20 cellular contexts compared by ENCODE assay signal in genomic region chr16:49832177-49832576, GRCh38. TPM values are rescaled to one million over a fixed set of nuclear protein-coding genes. Genes with fewer than 3 reads are reported as not detected.
DNase-seq lines count a peak whose midpoint lies in the region; ATAC-seq and TF ChIP-seq lines count a peak whose summit lies in the region.
"Had no signal": no experiment of that assay in that cellular context is flagged by ENCODE, and none has a peak within 500 bp of the region (broad histone marks: within the 10 kb centered on the region; RNA-seq: fewer than 3 reads in every experiment).

No MANE protein-coding gene starts in this region.

- H3K27me3 ChIP-seq in BLaER1 (no peaks in the 10 kb centered on the region), esophagus squamous epithelium (peaks cover 0 to 3% (median 0%) of the 10 kb centered on the region in 4 donors), mesenchymal stem cell (ENCODE audit: control insufficient read depth in 1 of 2, insufficient read depth in 1 of 2, low read length in 2 of 2) (peaks cover under 1 to 7% of the 10 kb centered on the region in 2 experiments), stomach smooth muscle (ENCODE audit: control insufficient read depth in 1 of 2, insufficient read depth in 2 of 2, low read length in 2 of 2) (no peaks in the 10 kb centered on the region), MM.1S (replicated peaks; ENCODE audit: insufficient read depth, low read length) (peaks cover 43% of the 10 kb centered on the region)

- WGBS in esophagus squamous epithelium, 2 donors = 85 to 91% methylated on average over 4 to 7 of the region's 7 CpGs
- WGBS in mesenchymal stem cell = 97% methylated on average over 7 of the region's 7 CpGs

- no peak overlapping the region for H2AK5ac ChIP-seq in mesenchymal stem cell (ENCODE audit: low read length, severe bottlenecking)

- H3K14ac ChIP-seq in mesenchymal stem cell (ENCODE audit: low read length in 2 of 2) = no peak overlapping the region

- DNase-seq in esophagus squamous epithelium (lab: John Stamatoyannopoulos, UW) = no peak
- no peak for DNase-seq in mesenchymal stem cell
- DNase-seq in NCI-H2107 (lab: John Stamatoyannopoulos, UW) = no peak
- DNase-seq in MM.1S = no peak
- no peak for DNase-seq in activated naive CD4-positive, alpha-beta T cell treated with anti-CD3 and anti-CD28 coated beads, Interleukin-2, amount 50 U/mL, for 72 hours (ENCODE audit: low spot score in 2 of 2)
- DNase-seq in COLO829 (ENCODE audit: low spot score) = no peak
- DNase-seq: CD4-positive, CD25-positive, alpha-beta regulatory T cell; cortex of kidney; DMS53; hippocampal formation; KBM-7; kidney glomerular epithelial cell; naive B cell; NCI-H1092 had no signal

- H4K20me1 ChIP-seq in BLaER1 (no peaks in the 10 kb centered on the region), MM.1S (ENCODE audit: insufficient read depth, low read length) (no peaks in the 10 kb centered on the region)

- H3K4me1 ChIP-seq in BLaER1 (peaks cover 91% of the 10 kb centered on the region), esophagus squamous epithelium (peaks cover 22 to 81% (median 66%) of the 10 kb centered on the region in 3 donors), mesenchymal stem cell (ENCODE audit: control insufficient read depth, insufficient read depth, low read depth, low read length) (peaks cover 25% of the 10 kb centered on the region), stomach smooth muscle (ENCODE audit: control insufficient read depth, insufficient read depth, low read length) (peaks cover 62% of the 10 kb centered on the region), MM.1S (ENCODE audit: low read length) (no peaks in the 10 kb centered on the region)

- H3K27ac Mint-ChIP-seq in activated naive CD4-positive, alpha-beta T cell treated with anti-CD3 and anti-CD28 coated beads, Interleukin-2, amount 50 U/mL, for 72 hours = no peak overlapping the region
- H3K27ac Mint-ChIP-seq: activated T-helper 2 cell treated with anti-CD3 and anti-CD28 coated beads, Interferon-gamma antibody, Interleukin-2, Interleukin-4, amounts not matched to agents 10 μg/mL and 5 μg/mL and 100 μg/mL, durations not matched to agents 14 hours and 24 hours and 36 hours; CD4-positive, CD25-positive, alpha-beta regulatory T cell had no signal

- H3K9ac ChIP-seq in BLaER1 (no peak overlapping the region), mesenchymal stem cell (ENCODE audit: low read length) (no peak overlapping the region), stomach smooth muscle (ENCODE audit: low read length in 2 of 2) (peak overlapping the region in 1 of 2 donors; percentile 5), MM.1S (ENCODE audit: low read length) (no peak overlapping the region)

- H2AFZ ChIP-seq in mesenchymal stem cell (ENCODE audit: low read depth, low read length) (no peak overlapping the region), MM.1S (ENCODE audit: low read length) (no peak overlapping the region)

- H3K9me3 ChIP-seq in BLaER1 (no peaks in the 10 kb centered on the region), esophagus squamous epithelium (no peaks in the 10 kb centered on the region), mesenchymal stem cell (ENCODE audit: control insufficient read depth, low read length) (no peaks in the 10 kb centered on the region), stomach smooth muscle (ENCODE audit: control insufficient read depth in 2 of 2, low read length in 2 of 2) (no peaks in the 10 kb centered on the region), MM.1S (replicated peaks; ENCODE audit: insufficient read depth, low read length) (no peaks in the 10 kb centered on the region)

- peaks cover 13% of the 10 kb centered on the region for H3K79me1 ChIP-seq in mesenchymal stem cell (replicated peaks; ENCODE audit: low read length, poor library complexity, severe bottlenecking)

- H3K18ac ChIP-seq in mesenchymal stem cell (ENCODE audit: low read depth in 1 of 2, low read length in 2 of 2) = peak overlapping the region in 1 of 2 experiments; percentile 23

- TF ChIP-seq POLR2A in esophagus squamous epithelium (IDR thresholded peaks at IDR 0.05) = no peak

- TF ChIP-seq CTCF in esophagus squamous epithelium (IDR thresholded peaks at IDR 0.05) = no peak
- no peak for TF ChIP-seq CTCF in MM.1S (IDR thresholded peaks at IDR 0.05; ENCODE audit: low read length)

- H2BK5ac ChIP-seq in mesenchymal stem cell (ENCODE audit: low read depth, low read length, poor library complexity, severe bottlenecking) = no peak overlapping the region

- intact Hi-C loops in esophagus squamous epithelium (cut with DNase I) = no loop called here

- H3K79me2 ChIP-seq in MM.1S (ENCODE audit: low read length) = no peaks in the 10 kb centered on the region

- H2BK15ac ChIP-seq in mesenchymal stem cell (ENCODE audit: low read depth, poor library complexity, severe bottlenecking) = peak overlapping the region; percentile 61

- peak overlapping the region; percentile 76 for H3K27ac ChIP-seq in BLaER1
- peak overlapping the region; percentile 75 to 95 (median 88) for H3K27ac ChIP-seq in esophagus squamous epithelium
- no peak overlapping the region for H3K27ac ChIP-seq in mesenchymal stem cell (ENCODE audit: low read length, poor library complexity, severe bottlenecking)
- peak overlapping the region; percentile 64 for H3K27ac ChIP-seq in stomach smooth muscle (ENCODE audit: low read length)
- no peak overlapping the region for H3K27ac ChIP-seq in MM.1S (ENCODE audit: low read length)

- no peaks in the 10 kb centered on the region for H3K9me3 Mint-ChIP-seq in activated naive CD4-positive, alpha-beta T cell treated with anti-CD3 and anti-CD28 coated beads, Interleukin-2, amount 50 U/mL, for 72 hours
- H3K9me3 Mint-ChIP-seq: activated T-helper 2 cell treated with anti-CD3 and anti-CD28 coated beads, Interferon-gamma antibody, Interleukin-2, Interleukin-4, amounts not matched to agents 10 μg/mL and 5 μg/mL and 100 μg/mL, durations not matched to agents 14 hours and 24 hours and 36 hours; WTC11 had no signal

- no peak overlapping the region for H3K4me3 ChIP-seq in BLaER1
- no peak overlapping the region for H3K4me3 ChIP-seq in esophagus squamous epithelium
- no peak overlapping the region for H3K4me3 ChIP-seq in mesenchymal stem cell (ENCODE audit: insufficient read depth in 1 of 2, low read depth in 1 of 2, low read length in 2 of 2)
- H3K4me3 ChIP-seq in stomach smooth muscle (ENCODE audit: low read length in 2 of 2) = no peak overlapping the region
- no peak overlapping the region for H3K4me3 ChIP-seq in MM.1S (ENCODE audit: low read length)

- H2BK120ac ChIP-seq in mesenchymal stem cell (ENCODE audit: low read depth, low read length) = no peak overlapping the region

- no peak for ATAC-seq in activated naive CD4-positive, alpha-beta T cell treated with anti-CD3 and anti-CD28 coated beads, Interleukin-2, amount 50 U/mL, for 72 hours

- no peak overlapping the region for H3K23ac ChIP-seq in mesenchymal stem cell (ENCODE audit: low read length in 2 of 2)

- H3K36me3 ChIP-seq in BLaER1 (no peaks in the 10 kb centered on the region), esophagus squamous epithelium (no peaks in the 10 kb centered on the region), mesenchymal stem cell (ENCODE audit: control insufficient read depth in 1 of 2, insufficient read depth in 2 of 2, low read depth in 1 of 2, low read length in 2 of 2) (no peaks in the 10 kb centered on the region), stomach smooth muscle (ENCODE audit: control insufficient read depth in 2 of 2, insufficient read depth in 2 of 2, low read length in 2 of 2) (no peaks in the 10 kb centered on the region), MM.1S (replicated peaks; ENCODE audit: insufficient read depth, low read length) (no peaks in the 10 kb centered on the region)

- H3K4me2 ChIP-seq in BLaER1 (peak overlapping the region; percentile 99), mesenchymal stem cell (ENCODE audit: low read length, poor library complexity, severe bottlenecking) (no peak overlapping the region), MM.1S (ENCODE audit: low read depth, low read length) (no peak overlapping the region)

- no peak overlapping the region for H4K8ac ChIP-seq in mesenchymal stem cell (ENCODE audit: low read length)

- H3F3A ChIP-seq in MM.1S (ENCODE audit: insufficient read depth, low read length) = no peaks in the 10 kb centered on the region

- no peaks in the 10 kb centered on the region for H3K9me2 ChIP-seq in MM.1S (replicated peaks; ENCODE audit: insufficient read depth, low read length)

- H3K36me3 Mint-ChIP-seq in activated naive CD4-positive, alpha-beta T cell treated with anti-CD3 and anti-CD28 coated beads, Interleukin-2, amount 50 U/mL, for 72 hours = no peaks in the 10 kb centered on the region
- H3K36me3 Mint-ChIP-seq: CD4-positive, CD25-positive, alpha-beta regulatory T cell; naive B cell had no signal

- no peak overlapping the region for H4K91ac ChIP-seq in mesenchymal stem cell (ENCODE audit: low read length)

- no peak overlapping the region for H2BK12ac ChIP-seq in mesenchymal stem cell (ENCODE audit: low read length in 2 of 2)

- H3K4ac ChIP-seq in mesenchymal stem cell (ENCODE audit: low read depth in 1 of 2, low read length in 2 of 2) = no peak overlapping the region

RNA-seq across cellular contexts. Expression of gene ZNF423, which starts 23.7 kb away (rescaled TPM):
- total RNA-seq in esophagus squamous epithelium = 1 to 10 TPM in 2 of 4 donors, under 1 TPM in 2; 0.72 to 5.9 (median 1.1) TPM
- polyA plus RNA-seq in mesenchymal stem cell (2013, experiment 1 of 2) = 1.4 TPM
- polyA plus RNA-seq in mesenchymal stem cell (2013, experiment 2 of 2) = 1.6 TPM
- total RNA-seq in activated naive CD4-positive, alpha-beta T cell treated with anti-CD3 and anti-CD28 coated beads, Interleukin-2, amount 50 U/mL, for 72 hours = under 1 TPM in 1 of 2 donors, not detected in 1; 0.05 TPM
- total RNA-seq: A172; activated T-helper 2 cell treated with anti-CD3 and anti-CD28 coated beads, Interferon-gamma antibody, Interleukin-2, Interleukin-4, amounts not matched to agents 10 μg/mL and 5 μg/mL and 100 μg/mL, durations not matched to agents 14 hours and 24 hours and 36 hours; T-helper 1 cell treated with Interleukin-12 subunit alpha and Interleukin-12 subunit beta and Interleukin-4 antibody, amounts not matched to agents 30 ng/mL and 1 ng/mL, for 36 hours had no signal
- polyA plus RNA-seq: CD4-positive, CD25-positive, alpha-beta regulatory T cell had no signal

Comparison
In these comparisons a context has a peak if more than half of its experiments do, and no peak if none do; other contexts are left out.
1. H3K27ac ChIP-seq: peak in BLaER1 (single experiment), esophagus squamous epithelium (4 of 4) and stomach smooth muscle (single experiment); none in mesenchymal stem cell (single experiment) and MM.1S (single experiment).